19 cellular contexts compared by ENCODE assay signal in the genomic region with DNA sequence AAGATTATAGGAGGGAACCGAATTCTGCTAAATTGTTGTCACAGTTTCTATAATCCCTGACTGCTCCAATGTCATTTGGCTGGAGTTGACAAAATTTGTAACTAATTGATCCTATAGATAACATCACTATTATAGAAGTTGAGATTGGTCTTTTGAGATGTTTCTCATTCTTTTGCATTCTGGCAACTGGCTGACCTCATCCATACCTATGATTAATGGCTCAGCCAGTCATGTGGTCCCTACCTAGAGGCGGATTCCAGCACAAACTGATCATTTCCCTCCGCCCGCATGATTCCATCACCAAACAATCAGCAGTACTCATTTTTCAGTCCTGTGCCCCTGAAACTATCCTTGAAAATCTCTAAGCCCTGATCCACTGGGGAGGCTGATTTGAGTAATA. TPM values are rescaled to one million over a fixed set of nuclear protein-coding genes. Genes with fewer than 3 reads are reported as not detected.
DNase-seq lines count a peak whose midpoint lies in the region; ATAC-seq lines count a peak whose summit lies in the region.
"Had no signal": no experiment of that assay in that cellular context is flagged by ENCODE, and none has a peak within 500 bp of the region (broad histone marks: within the 10 kb centered on the region; RNA-seq: fewer than 3 reads in every experiment).

No MANE protein-coding gene starts in this region.

- H3K9ac ChIP-seq in adipocyte (ENCODE audit: low read length): no peak overlapping the region

- no peak for ATAC-seq in HG03139 (IDR thresholded peaks at IDR 0.05; ENCODE audit: unreplicated experiment)
- no peak for ATAC-seq in HG03354 (IDR thresholded peaks at IDR 0.05; ENCODE audit: poor library complexity, severe bottlenecking, unreplicated experiment)
- ATAC-seq: right lobe of liver had no signal

- peaks cover 11% of the 10 kb centered on the region for H3K4me1 ChIP-seq in adipocyte (ENCODE audit: control insufficient read depth, insufficient read depth, low read length)
- H3K4me1 ChIP-seq: right lobe of liver, transverse colon had no signal

- no peak overlapping the region for H3K4me3 ChIP-seq in adipocyte (ENCODE audit: low read length)
- H3K4me3 ChIP-seq: right lobe of liver, transverse colon had no signal

- no peaks in the 10 kb centered on the region for H3K27me3 ChIP-seq in adipocyte (replicated peaks; ENCODE audit: control insufficient read depth, insufficient read depth, low read length)
- H3K27me3 ChIP-seq: right lobe of liver, transverse colon had no signal

- H3K36me3 ChIP-seq in adipocyte (ENCODE audit: control insufficient read depth, insufficient read depth, low read length, severe bottlenecking): no peaks in the 10 kb centered on the region
- H3K36me3 ChIP-seq: right lobe of liver, transverse colon had no signal

- H3K9me3 ChIP-seq in adipocyte (ENCODE audit: control insufficient read depth, low read length): no peaks in the 10 kb centered on the region
- H3K9me3 ChIP-seq: right lobe of liver, transverse colon had no signal

- DNase-seq in A172 (ENCODE audit: low spot score): peak; percentile 85
- DNase-seq in HCEC 1CT: peak; percentile 86
- peak; percentile 38 for DNase-seq in adipocyte (ENCODE audit: low read depth)
- peak; percentile 2 for DNase-seq in fibroblast of the conjunctiva (ENCODE audit: low read depth)
- no peak for DNase-seq in hippocampal formation (lab: John Stamatoyannopoulos, UW)
- DNase-seq in putamen (ENCODE audit: low spot score): no peak
- DNase-seq: activated naive CD8-positive, alpha-beta T cell treated with anti-CD3 and anti-CD28 coated beads for 36 hours; H7; NCI-H1694; NCI-H510A treated with DMSO at 0.1 percent for 48 hours; right lobe of liver; stimulated activated CD4-positive, alpha-beta T cell treated with anti-CD3 and anti-CD28 coated beads, Interleukin-4, amount 100 ng/mL, for 24 hours; transverse colon had no signal

RNA-seq across cellular contexts. Expression of a gene that starts 4.2 kb away (rescaled TPM):
- 0.19 TPM in 1 of 2 replicates, not detected in the other for total RNA-seq in A172 (2014; rRNA removed; shearing (Covaris generic))
- total RNA-seq: activated naive CD8-positive, alpha-beta T cell treated with anti-CD3 and anti-CD28 coated beads for 36 hours; chondrocyte; epithelial cell of proximal tubule; H7; LHCN-M2; lung microvascular endothelial cell; right lobe of liver; transverse colon had no signal

RNA-seq across cellular contexts. Expression of a gene that starts 52.0 kb away (rescaled TPM):
- 0.17 and 0.29 TPM in 2 replicates for total RNA-seq in A172 (2014; rRNA removed; shearing (Covaris generic))
- total RNA-seq: activated naive CD8-positive, alpha-beta T cell treated with anti-CD3 and anti-CD28 coated beads for 36 hours; chondrocyte; epithelial cell of proximal tubule; H7; LHCN-M2; lung microvascular endothelial cell; right lobe of liver; transverse colon had no signal

Comparison
In these comparisons a context has a peak if more than half of its experiments do, and no peak if none do; other contexts are left out.
1. DNase-seq: peak in A172 (single experiment), HCEC 1CT (single experiment), adipocyte (single experiment) and fibroblast of the conjunctiva (single experiment); none in hippocampal formation (0 of 2) and putamen (single experiment).